In the genomic region with DNA sequence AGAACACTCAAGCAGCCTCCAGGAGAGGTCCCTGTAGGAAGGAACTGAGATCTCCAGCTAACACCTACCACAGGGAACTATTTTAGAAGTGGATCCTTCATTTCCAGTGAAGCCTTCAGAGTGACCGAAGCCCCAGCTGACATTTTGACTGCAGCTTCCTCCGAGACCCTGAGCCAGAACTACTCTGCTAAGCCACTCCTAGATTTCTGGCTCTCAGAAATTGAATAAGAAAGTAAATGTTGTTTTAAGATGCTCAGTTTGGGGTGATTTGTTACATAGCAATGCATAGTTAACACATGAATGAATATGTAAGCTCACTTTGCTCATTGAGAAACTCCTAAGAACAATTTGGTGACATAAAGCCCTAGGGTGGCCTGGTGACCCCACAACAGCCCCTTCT, we compare ENCODE assay signal across 2 cellular contexts.
TF ChIP-seq lines count a peak whose summit lies in the region.

No MANE protein-coding gene starts in this region.

TF ChIP-seq in GM23338, 12 proteins besides CTCF, POLR2A, EP300 and RAD21 (continues in another document):
- TF ChIP-seq JUNB (IDR thresholded peaks at IDR 0.05; ENCODE audit: unreplicated experiment) (no peak), STAT1 (IDR thresholded peaks at IDR 0.05; ENCODE audit: unreplicated experiment) (no peak), EZH2phosphoT487 (IDR thresholded peaks at IDR 0.05; ENCODE audit: unreplicated experiment) (no peak), ZNF114 (CRISPR knock-in tag; IDR thresholded peaks at IDR 0.05) (no peak), CREB1 (CRISPR knock-in tag; IDR thresholded peaks at IDR 0.05; ENCODE audit: low read depth) (no peak), NANOG (IDR thresholded peaks at IDR 0.05; ENCODE audit: borderline replicate concordance) (no peak), ZNF331 (CRISPR knock-in tag; IDR thresholded peaks at IDR 0.05; ENCODE audit: low read depth) (no peak), POLR2AphosphoS5 (IDR thresholded peaks at IDR 0.05; ENCODE audit: low read depth) (no peak), EZH2 (IDR thresholded peaks at IDR 0.05; ENCODE audit: low read depth, unreplicated experiment) (no peak)
- TF ChIP-seq, protein P1, sequence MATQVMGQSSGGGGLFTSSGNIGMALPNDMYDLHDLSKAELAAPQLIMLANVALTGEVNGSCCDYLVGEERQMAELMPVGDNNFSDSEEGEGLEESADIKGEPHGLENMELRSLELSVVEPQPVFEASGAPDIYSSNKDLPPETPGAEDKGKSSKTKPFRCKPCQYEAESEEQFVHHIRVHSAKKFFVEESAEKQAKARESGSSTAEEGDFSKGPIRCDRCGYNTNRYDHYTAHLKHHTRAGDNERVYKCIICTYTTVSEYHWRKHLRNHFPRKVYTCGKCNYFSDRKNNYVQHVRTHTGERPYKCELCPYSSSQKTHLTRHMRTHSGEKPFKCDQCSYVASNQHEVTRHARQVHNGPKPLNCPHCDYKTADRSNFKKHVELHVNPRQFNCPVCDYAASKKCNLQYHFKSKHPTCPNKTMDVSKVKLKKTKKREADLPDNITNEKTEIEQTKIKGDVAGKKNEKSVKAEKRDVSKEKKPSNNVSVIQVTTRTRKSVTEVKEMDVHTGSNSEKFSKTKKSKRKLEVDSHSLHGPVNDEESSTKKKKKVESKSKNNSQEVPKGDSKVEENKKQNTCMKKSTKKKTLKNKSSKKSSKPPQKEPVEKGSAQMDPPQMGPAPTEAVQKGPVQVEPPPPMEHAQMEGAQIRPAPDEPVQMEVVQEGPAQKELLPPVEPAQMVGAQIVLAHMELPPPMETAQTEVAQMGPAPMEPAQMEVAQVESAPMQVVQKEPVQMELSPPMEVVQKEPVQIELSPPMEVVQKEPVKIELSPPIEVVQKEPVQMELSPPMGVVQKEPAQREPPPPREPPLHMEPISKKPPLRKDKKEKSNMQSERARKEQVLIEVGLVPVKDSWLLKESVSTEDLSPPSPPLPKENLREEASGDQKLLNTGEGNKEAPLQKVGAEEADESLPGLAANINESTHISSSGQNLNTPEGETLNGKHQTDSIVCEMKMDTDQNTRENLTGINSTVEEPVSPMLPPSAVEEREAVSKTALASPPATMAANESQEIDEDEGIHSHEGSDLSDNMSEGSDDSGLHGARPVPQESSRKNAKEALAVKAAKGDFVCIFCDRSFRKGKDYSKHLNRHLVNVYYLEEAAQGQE (IDR thresholded peaks at IDR 0.05; ENCODE audit: unreplicated experiment), result no peak
- TF ChIP-seq, protein P2, sequence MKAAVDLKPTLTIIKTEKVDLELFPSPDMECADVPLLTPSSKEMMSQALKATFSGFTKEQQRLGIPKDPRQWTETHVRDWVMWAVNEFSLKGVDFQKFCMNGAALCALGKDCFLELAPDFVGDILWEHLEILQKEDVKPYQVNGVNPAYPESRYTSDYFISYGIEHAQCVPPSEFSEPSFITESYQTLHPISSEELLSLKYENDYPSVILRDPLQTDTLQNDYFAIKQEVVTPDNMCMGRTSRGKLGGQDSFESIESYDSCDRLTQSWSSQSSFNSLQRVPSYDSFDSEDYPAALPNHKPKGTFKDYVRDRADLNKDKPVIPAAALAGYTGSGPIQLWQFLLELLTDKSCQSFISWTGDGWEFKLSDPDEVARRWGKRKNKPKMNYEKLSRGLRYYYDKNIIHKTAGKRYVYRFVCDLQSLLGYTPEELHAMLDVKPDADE (IDR thresholded peaks at IDR 0.05), result no peak

TF ChIP-seq in K562, 482 proteins besides CTCF, POLR2A, EP300 and RAD21:
- no peak for TF ChIP-seq PURB (CRISPR knock-in tag; IDR thresholded peaks at IDR 0.05; ENCODE audit: low read depth)
- no peak for TF ChIP-seq PHTF2 (CRISPR knock-in tag; IDR thresholded peaks at IDR 0.05)
- TF ChIP-seq, protein P3, sequence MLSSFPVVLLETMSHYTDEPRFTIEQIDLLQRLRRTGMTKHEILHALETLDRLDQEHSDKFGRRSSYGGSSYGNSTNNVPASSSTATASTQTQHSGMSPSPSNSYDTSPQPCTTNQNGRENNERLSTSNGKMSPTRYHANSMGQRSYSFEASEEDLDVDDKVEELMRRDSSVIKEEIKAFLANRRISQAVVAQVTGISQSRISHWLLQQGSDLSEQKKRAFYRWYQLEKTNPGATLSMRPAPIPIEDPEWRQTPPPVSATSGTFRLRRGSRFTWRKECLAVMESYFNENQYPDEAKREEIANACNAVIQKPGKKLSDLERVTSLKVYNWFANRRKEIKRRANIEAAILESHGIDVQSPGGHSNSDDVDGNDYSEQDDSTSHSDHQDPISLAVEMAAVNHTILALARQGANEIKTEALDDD (IDR thresholded peaks at IDR 0.05), result no peak
- TF ChIP-seq BRF1 (IDR thresholded peaks at IDR 0.05; ENCODE audit: borderline replicate concordance, extremely low read depth, insufficient read length), result no peak
- TF ChIP-seq NFE2L1 (tag; IDR thresholded peaks at IDR 0.05; ENCODE audit: borderline replicate concordance, low read depth), result no peak
- no peak for TF ChIP-seq ZFPM2 (CRISPR knock-in tag; IDR thresholded peaks at IDR 0.05)
- TF ChIP-seq ELF4 (CRISPR knock-in tag; IDR thresholded peaks at IDR 0.05), result no peak
- no peak for TF ChIP-seq ZNF436 (CRISPR knock-in tag; IDR thresholded peaks at IDR 0.05)
- no peak for TF ChIP-seq POLR3A (IDR thresholded peaks at IDR 0.05; ENCODE audit: borderline replicate concordance, extremely low read depth, insufficient read depth, insufficient read length)
- TF ChIP-seq ZNF282 (CRISPR knock-in tag; IDR thresholded peaks at IDR 0.05), result no peak
